ENCODE assay signal across 8 cellular contexts in the genomic region with DNA sequence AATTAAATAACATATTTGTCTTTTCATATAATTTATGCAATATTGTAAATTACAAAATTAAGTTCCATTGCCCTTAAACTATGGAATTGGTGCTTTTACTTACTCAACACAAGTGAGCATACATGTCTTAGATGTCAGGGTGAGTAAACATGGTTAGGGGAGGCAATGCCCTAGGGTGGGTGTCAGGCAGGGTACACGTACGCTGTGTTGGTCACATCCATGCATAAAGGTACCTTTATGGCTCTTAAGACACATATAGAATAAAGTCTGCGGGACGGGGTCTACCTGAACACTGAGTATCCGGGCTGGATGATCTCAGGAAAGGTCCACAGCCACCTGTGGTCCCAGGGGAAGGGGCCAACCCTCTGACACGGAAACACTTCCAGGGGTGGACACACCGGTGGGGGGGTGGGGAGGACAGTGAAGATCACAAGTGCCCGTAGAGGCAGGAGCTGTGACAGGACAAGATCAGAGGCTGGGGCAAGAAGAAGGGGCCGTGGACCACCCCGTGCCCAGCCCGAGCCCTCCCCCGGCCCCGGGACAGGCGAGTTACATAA. TPM values are rescaled to one million over a fixed set of nuclear protein-coding genes. Genes with fewer than 3 reads are reported as not detected.
DNase-seq lines count a peak whose midpoint lies in the region; ATAC-seq, FAIRE-seq and TF ChIP-seq lines count a peak whose summit lies in the region.

No MANE protein-coding gene starts in this region.

- no peak overlapping the region for H2BK15ac ChIP-seq in mesendoderm (replicated peaks; ENCODE audit: low read depth)

- no CpG with 5 or more reads among the region's 14 CpGs for WGBS in mesendoderm (ENCODE audit: extremely low coverage, insufficient coverage, low lambda C conversion rate)
- WGBS in thyroid gland, 2 donors: 13% methylated on average over 6 of the region's 14 CpGs

- DNase-seq in NCI-H1436 (lab: John Stamatoyannopoulos, UW): peak; percentile 49
- DNase-seq in NCI-H1436 treated with DMSO at 0.1 percent for 48 hours (lab: John Stamatoyannopoulos, UW): no peak
- DNase-seq in Peyer's patch: peak in 2 of 3 donors; percentile 40 to 61
- no peak for DNase-seq in bronchial epithelial cell (ENCODE audit: low read depth)
- no peak for DNase-seq in mesendoderm
- peak; percentile 2 to 21 for DNase-seq in thyroid gland
- DNase-seq in sciatic nerve (ENCODE audit: low spot score): no peak

- H4K8ac ChIP-seq in mesendoderm (ENCODE audit: low read depth, low read length): no peak overlapping the region

- H3K36me3 ChIP-seq in Peyer's patch (no peaks in the 10 kb centered on the region), bronchial epithelial cell (ENCODE audit: control insufficient read depth, insufficient read depth, low read length) (no peaks in the 10 kb centered on the region), mesendoderm (ENCODE audit: control insufficient read depth, insufficient read depth, low read length) (no peaks in the 10 kb centered on the region), thyroid gland (no peaks in the 10 kb centered on the region)

- H3K4ac ChIP-seq in mesendoderm (ENCODE audit: low read depth, low read length): peak overlapping the region; percentile 98

- H2AK5ac ChIP-seq in mesendoderm (ENCODE audit: low read length): no peak overlapping the region

- H3K27ac ChIP-seq in Peyer's patch: peak overlapping the region; percentile 65 to 79 (median 74)
- H3K27ac ChIP-seq in mesendoderm (ENCODE audit: low read depth, low read length): peak overlapping the region; percentile 90
- peak overlapping the region in 2 of 3 donors; percentile 4 to 56 for H3K27ac ChIP-seq in thyroid gland

- H2BK5ac ChIP-seq in mesendoderm (ENCODE audit: low read length): no peak overlapping the region

- H3K23ac ChIP-seq in mesendoderm (ENCODE audit: low read length): peak overlapping the region; percentile 99

- H4K5ac ChIP-seq in mesendoderm (ENCODE audit: low read length): no peak overlapping the region

- intact Hi-C loops in thyroid gland (cut with DNase I) (no loop called here), sciatic nerve (cut with DNase I) (no loop called here)

- TF ChIP-seq POLR2A in Peyer's patch (IDR thresholded peaks at IDR 0.05) (no peak), thyroid gland (IDR thresholded peaks at IDR 0.05) (no peak)

- H3K79me1 ChIP-seq in mesendoderm (ENCODE audit: low read length): peaks cover 4% of the 10 kb centered on the region

- H3K56ac ChIP-seq in mesendoderm (ENCODE audit: low read length): peak overlapping the region; percentile 99

- H3K4me1 ChIP-seq in Peyer's patch (peaks cover 0 to 23% (median 5%) of the 10 kb centered on the region in 4 donors), mesendoderm (ENCODE audit: control insufficient read depth, low read depth, low read length) (peaks cover 2% of the 10 kb centered on the region), thyroid gland (peaks cover 2 to 11% of the 10 kb centered on the region in 2 donors)

- TF ChIP-seq CTCF in Peyer's patch (IDR thresholded peaks at IDR 0.05) (no peak), bronchial epithelial cell (IDR thresholded peaks at IDR 0.05; ENCODE audit: insufficient read depth, low read length, severe bottlenecking) (no peak), thyroid gland (IDR thresholded peaks at IDR 0.05) (no peak)

- peak overlapping the region; percentile 95 for H3K9ac ChIP-seq in mesendoderm (ENCODE audit: low read length)

- peak overlapping the region; percentile 92 for H3K18ac ChIP-seq in mesendoderm (ENCODE audit: low read length)

- peak; percentile 10 for ATAC-seq in HG02840 (IDR thresholded peaks at IDR 0.05; ENCODE audit: low FRiP score, unreplicated experiment)
- no peak for ATAC-seq in sciatic nerve

- peaks cover 34% of the 10 kb centered on the region for H3K79me2 ChIP-seq in mesendoderm (ENCODE audit: control insufficient read depth, insufficient read depth, low read length)

- no peaks in the 10 kb centered on the region for H3K27me3 ChIP-seq in Peyer's patch
- no peaks in the 10 kb centered on the region for H3K27me3 ChIP-seq in bronchial epithelial cell (ENCODE audit: control insufficient read depth, insufficient read depth, low read length)
- no peaks in the 10 kb centered on the region for H3K27me3 ChIP-seq in mesendoderm (ENCODE audit: insufficient read depth, low read length, poor library complexity)
- H3K27me3 ChIP-seq in thyroid gland: no peaks in the 10 kb centered on the region

- H2BK120ac ChIP-seq in mesendoderm (ENCODE audit: low read depth, low read length): peak overlapping the region; percentile 66

- peak overlapping the region; percentile 69 for H3K4me2 ChIP-seq in mesendoderm (ENCODE audit: low read length)

- no peak for FAIRE-seq in bronchial epithelial cell (lab: Jason Lieb, UNC)

- H3K9me3 ChIP-seq in Peyer's patch: no peaks in the 10 kb centered on the region
- H3K9me3 ChIP-seq in thyroid gland: no peaks in the 10 kb centered on the region

- H3K4me3 ChIP-seq in Peyer's patch: peak overlapping the region; percentile 85 to 100 (median 96)
- peak overlapping the region; percentile 99 for H3K4me3 ChIP-seq in bronchial epithelial cell (ENCODE audit: low read depth, low read length)
- peak overlapping the region; percentile 91 for H3K4me3 ChIP-seq in mesendoderm (ENCODE audit: low read length)
- H3K4me3 ChIP-seq in thyroid gland (replicated peaks in 1 of 3): peak overlapping the region; percentile 67 to 94 (median 92)

RNA-seq across cellular contexts. Expression of a gene that starts 0.7 kb away (rescaled TPM):
- 1 to 10 TPM; 2.5 to 6.6 (median 4.2) TPM for total RNA-seq in Peyer's patch
- 2.6 and 3.2 TPM in 2 replicates for total RNA-seq in bronchial epithelial cell
- 10.6 TPM for polyA plus RNA-seq in mesendoderm (2013, experiment 1 of 2)
- polyA plus RNA-seq in mesendoderm (2013, experiment 2 of 2): 10.9 TPM
- total RNA-seq in thyroid gland: 1 to 10 TPM; 1.9 to 3.3 (median 2.6) TPM
- total RNA-seq in sciatic nerve: 1.8 TPM

Comparison
In these comparisons a context has a peak if more than half of its experiments do, and no peak if none do; other contexts are left out.
1. DNase-seq: peak in NCI-H1436 (single experiment), Peyer's patch (2 of 3) and thyroid gland (2 of 2); none in NCI-H1436 treated with DMSO at 0.1 percent for 48 hours (single experiment), bronchial epithelial cell (single experiment), mesendoderm (single experiment) and sciatic nerve (single experiment).
2. H3K27ac ChIP-seq: peak in every context shown above with its lines; median percentile 90 in mesendoderm; 74 in Peyer's patch; 30 in thyroid gland.
3. Peak in every context shown above with its lines, with median percentiles within 50 percentile points of each other: H3K4me3 ChIP-seq.